Comparison of ENCODE assay signal across 9 cellular contexts in the genomic region with DNA sequence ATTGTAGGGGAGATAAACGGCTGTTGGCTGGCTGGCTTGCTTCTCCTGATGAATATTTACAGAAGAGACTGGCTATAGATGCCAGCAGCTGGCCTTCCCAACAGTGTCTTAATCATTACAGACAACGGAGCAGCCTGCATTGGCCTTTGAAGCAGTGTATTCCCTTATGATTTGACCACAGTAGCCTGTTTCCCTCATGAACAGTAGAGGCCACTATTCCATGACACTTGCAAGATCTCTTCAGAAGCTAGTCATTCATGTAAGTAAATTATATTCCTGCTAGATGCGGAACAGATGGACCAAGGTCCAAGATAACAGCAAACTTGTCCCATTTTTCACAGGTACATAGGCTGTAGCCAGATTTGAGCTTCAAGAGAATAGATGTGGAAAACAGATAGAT. TPM values are rescaled to one million over a fixed set of nuclear protein-coding genes. Genes with fewer than 3 reads are reported as not detected.
DNase-seq lines count a peak whose midpoint lies in the region; ATAC-seq and TF ChIP-seq lines count a peak whose summit lies in the region.
"Had no signal": no experiment of that assay in that cellular context is flagged by ENCODE, and none has a peak within 500 bp of the region (broad histone marks: within the 10 kb centered on the region; RNA-seq: fewer than 3 reads in every experiment).

No MANE protein-coding gene starts in this region.

- in situ Hi-C loops in astrocyte of the cerebellum (cut with HindIII; ENCODE audit: low sequenced_read_pairs): no loop called here

- H3K27ac ChIP-seq in lower lobe of right lung: no peak overlapping the region
- H3K27ac ChIP-seq: esophagus squamous epithelium had no signal

- POLR2A ChIA-PET in GM10248 (lab: Yijun Ruan, JAX): no interaction called here

- intact Hi-C loops in lower lobe of right lung (cut with DNase I): no loop called here

- H3K36me3 ChIP-seq in lower lobe of right lung: no peaks in the 10 kb centered on the region
- H3K36me3 ChIP-seq: esophagus squamous epithelium had no signal

- no peak overlapping the region for H3K4me3 ChIP-seq in astrocyte of the cerebellum (ENCODE audit: low read depth, low read length)
- H3K4me3 ChIP-seq in lower lobe of right lung: no peak overlapping the region
- H3K4me3 ChIP-seq: esophagus squamous epithelium had no signal

- no peaks in the 10 kb centered on the region for H3K9me3 ChIP-seq in lower lobe of right lung
- H3K9me3 ChIP-seq: esophagus squamous epithelium had no signal

- ATAC-seq in lower lobe of right lung (no peak), GM19328 (IDR thresholded peaks at IDR 0.05; ENCODE audit: unreplicated experiment) (no peak)

- no peaks in the 10 kb centered on the region for H3K4me1 ChIP-seq in lower lobe of right lung
- H3K4me1 ChIP-seq: esophagus squamous epithelium had no signal

- no peaks in the 10 kb centered on the region for H3K27me3 ChIP-seq in lower lobe of right lung (ENCODE audit: low read depth)

- CTCF ChIA-PET in GM10248 (lab: Yijun Ruan, JAX): interaction anchor here (0.8 to 1.6 kb wide), 3 partner anchors 17 to 718 kb away, joined by 3 read pairs; no protein-coding TSS in a partner anchor

- DNase-seq in DMS114 treated with DMSO at 0.1 percent for 48 hours (lab: John Stamatoyannopoulos, UW; ENCODE audit: unreplicated experiment) (peak; percentile 32), LHCN-M2 (ENCODE audit: low read depth) (peak; percentile 88), astrocyte of the cerebellum (ENCODE audit: low read depth) (peak; percentile 4), lower lobe of right lung (no peak), NCI-H748 (lab: John Stamatoyannopoulos, UW; ENCODE audit: unreplicated experiment) (no peak), COR-L47 (lab: John Stamatoyannopoulos, UW) (no peak), GM10248 (ENCODE audit: extremely low spot score) (no peak)
- DNase-seq: esophagus squamous epithelium had no signal

- peak; percentile 64 for TF ChIP-seq CTCF in astrocyte of the cerebellum (IDR thresholded peaks at IDR 0.05; ENCODE audit: low read depth, low read length, missing control alignments)
- peak; percentile 25 for TF ChIP-seq CTCF in lower lobe of right lung (IDR thresholded peaks at IDR 0.05)
- no peak for TF ChIP-seq CTCF in GM10248 (IDR thresholded peaks at IDR 0.05; ENCODE audit: control extremely low read depth, extremely low read depth, low read depth, missing control alignments)

RNA-seq across cellular contexts. Expression of a gene that starts 47.3 kb away (rescaled TPM):
- total RNA-seq in LHCN-M2 (2014; rRNA removed) (not detected in 2 replicates), lower lobe of right lung (not detected)
- not detected for polyA plus RNA-seq in LHCN-M2 (2012)
- total RNA-seq: esophagus squamous epithelium had no signal

Comparison
In these comparisons a context has a peak if more than half of its experiments do, and no peak if none do; other contexts are left out.
1. DNase-seq: peak in DMS114 treated with DMSO at 0.1 percent for 48 hours (single experiment), LHCN-M2 (single experiment) and astrocyte of the cerebellum (single experiment); none in lower lobe of right lung (single experiment), NCI-H748 (single experiment), COR-L47 (single experiment) and GM10248 (single experiment).